In genomic region chr4:108450236-108450898, GRCh38 we compare ENCODE assay signal across 27 cellular contexts.
"Had no signal": no experiment of that assay in that cellular context is flagged by ENCODE, and none has a peak within 500 bp of the region (broad histone marks: within the 10 kb centered on the region; RNA-seq: fewer than 3 reads in every experiment).

No MANE protein-coding gene starts in this region.

- ATAC-seq: activated CD4-positive, CD25-positive, alpha-beta regulatory T cell treated with anti-CD3 and anti-CD28 coated beads, Interleukin-2, amount 50 U/mL, for 24 hours; activated CD8-positive, alpha-beta T cell treated with anti-CD3 and anti-CD28 coated beads for 36 hours; activated T-cell treated with anti-CD3 and anti-CD28 coated beads, Interleukin-2, amount 50 U/mL, for 4 hours; activated T-helper 17 cell treated with anti-CD3 and anti-CD28 coated beads, Interleukin-2, amount 50 U/mL, for 72 hours; esophagus mucosa; foreskin keratinocyte; gastroesophageal sphincter; heart right ventricle had no signal

- DNase-seq: activated B cell treated with CpG ODN at 0.5 μM for 24 hours; activated CD4-positive, alpha-beta T cell treated with anti-CD3 and anti-CD28 coated beads for 48 hours; activated CD4-positive, alpha-beta T cell treated with anti-CD3 and anti-CD28 coated beads, Interleukin-2, amount 50 U/mL, for 1 hour; activated CD4-positive, alpha-beta T cell treated with anti-CD3 and anti-CD28 coated beads, Interleukin-2, amount 50 U/mL, for 48 hours; activated CD8-positive, alpha-beta memory T cell treated with anti-CD3 and anti-CD28 coated beads for 24 hours; activated CD8-positive, alpha-beta T cell treated with anti-CD3 and anti-CD28 coated beads for 36 hours; activated effector memory CD4-positive, alpha-beta T cell treated with Interleukin-2 at 50 U/mL for 16 hours; activated gamma-delta T cell treated with Interleukin-2 at 50 U/mL for 16 hours; activated naive CD4-positive, alpha-beta T cell treated with anti-CD3 and anti-CD28 coated beads, Interleukin-2, amount 50 U/mL, for 16 hours; activated naive CD4-positive, alpha-beta T cell treated with Interleukin-2 at 50 U/mL for 16 hours; activated T-cell treated with anti-CD3 and anti-CD28 coated beads, Interleukin-2, amount 50 U/mL, for 4 hours; amniotic stem cell; anterior cingulate cortex; brain microvascular endothelial cell; dorsolateral prefrontal cortex; effector memory CD4-positive, alpha-beta T cell; endodermal cell; foreskin keratinocyte; heart right ventricle; T1000; WERI-Rb-1 had no signal

- FAIRE-seq: astrocyte, bronchial epithelial cell had no signal
